ENCODE assay signal across 29 cellular contexts in genomic region chr13:47628666-47629065, GRCh38.
A peak's percentile ranks its signal among the peaks of the same experiment; 100 is the strongest.
DNase-seq lines count a peak whose midpoint lies in the region; ATAC-seq and TF ChIP-seq lines count a peak whose summit lies in the region.
"Had no signal": no experiment of that assay in that cellular context is flagged by ENCODE, and none has a peak within 500 bp of the region (broad histone marks: within the 10 kb centered on the region; RNA-seq: fewer than 3 reads in every experiment).

No MANE protein-coding gene starts in this region.

- no peaks in the 10 kb centered on the region for H3K4me1 Mint-ChIP-seq in MCF 10A (ENCODE audit: insufficient read depth, unreplicated experiment)
- H3K4me1 Mint-ChIP-seq: activated naive CD4-positive, alpha-beta T cell treated with anti-CD3 and anti-CD28 coated beads, Interleukin-2, amount 10 ng/mL, durations not matched to agents 7 days and 5 days; immature natural killer cell; natural killer cell; stimulated activated effector memory CD8-positive, alpha-beta T cell treated with anti-CD3 and anti-CD28 coated beads, Interleukin-12 subunit alpha, Interleukin-12 subunit beta, amount 100 ng/mL, for 72 hours had no signal

- no peaks in the 10 kb centered on the region for H3K9me3 ChIP-seq in breast epithelium
- H3K9me3 ChIP-seq in PC-3 (ENCODE audit: low read length) = no peaks in the 10 kb centered on the region
- H3K9me3 ChIP-seq: BE2C had no signal

- H3K27ac ChIP-seq in breast epithelium (no peak overlapping the region), PC-3 (ENCODE audit: low read length) (peak overlapping the region; percentile 61), substantia nigra (ENCODE audit: low read depth, low read length, poor library complexity, severe bottlenecking) (no peak overlapping the region)
- H3K27ac ChIP-seq: hepatocyte, suprapubic skin had no signal

- peak; percentile 97 for ATAC-seq in PC-3
- no peak for ATAC-seq in GM21528 (IDR thresholded peaks at IDR 0.05; ENCODE audit: low FRiP score, unreplicated experiment)
- ATAC-seq: left ventricle myocardium superior; natural killer cell; stimulated activated effector memory CD8-positive, alpha-beta T cell treated with anti-CD3 and anti-CD28 coated beads, Interleukin-12 subunit alpha, Interleukin-12 subunit beta, amount 100 ng/mL, for 72 hours had no signal

- no peak overlapping the region for H2AFZ ChIP-seq in PC-3 (ENCODE audit: low read length)
- H2AFZ ChIP-seq: hepatocyte had no signal

- H3K79me2 ChIP-seq in PC-3 (ENCODE audit: low read length) = no peaks in the 10 kb centered on the region
- H3K79me2 ChIP-seq: hepatocyte had no signal

- no peaks in the 10 kb centered on the region for H3K4me1 ChIP-seq in breast epithelium
- peaks cover 10% of the 10 kb centered on the region for H3K4me1 ChIP-seq in PC-3 (ENCODE audit: insufficient read depth, low read length)
- H3K4me1 ChIP-seq: BE2C, suprapubic skin had no signal

- H3K36me3 ChIP-seq in breast epithelium (no peaks in the 10 kb centered on the region), PC-3 (ENCODE audit: low read depth, low read length) (no peaks in the 10 kb centered on the region)
- H3K36me3 ChIP-seq: BE2C, suprapubic skin had no signal

- no peak for TF ChIP-seq POLR2A in breast epithelium (IDR thresholded peaks at IDR 0.05)

- H3K9me2 ChIP-seq in PC-3 (replicated peaks; ENCODE audit: low read length) = no peaks in the 10 kb centered on the region

- no peak overlapping the region for H3K4me3 Mint-ChIP-seq in MCF 10A (ENCODE audit: unreplicated experiment)
- H3K4me3 Mint-ChIP-seq: activated naive CD4-positive, alpha-beta T cell treated with anti-CD3 and anti-CD28 coated beads, Interleukin-2, amount 10 ng/mL, durations not matched to agents 7 days and 5 days; activated T-helper 1 cell treated with anti-CD3 and anti-CD28 coated beads, Interleukin-12 subunit alpha, Interleukin-12 subunit beta, Interleukin-2, Interleukin-4 antibody, amounts not matched to agents 30 ng/mL and 10 ng/mL and 1 ng/mL, durations not matched to agents 14 hours and 24 hours and 36 hours; immature natural killer cell; mesothelial cell of epicardium; natural killer cell; stimulated activated effector memory CD8-positive, alpha-beta T cell treated with anti-CD3 and anti-CD28 coated beads, Interleukin-12 subunit alpha, Interleukin-12 subunit beta, amount 100 ng/mL, for 72 hours; T-helper 2 cell treated with Interferon-gamma antibody and Interleukin-4, amounts not matched to agents 5 μg/mL and 100 μg/mL, for 36 hours had no signal

- peak; percentile 20 for DNase-seq in MCF 10A (ENCODE audit: unreplicated experiment)
- no peak for DNase-seq in breast epithelium (ENCODE audit: low spot score in 2 of 2)
- DNase-seq in PC-3 = peak; percentile 68
- peak; percentile 73 for DNase-seq in fibroblast of mammary gland (ENCODE audit: low read depth)
- peak; percentile 22 for DNase-seq in stromal cell of bone marrow (ENCODE audit: low read depth)
- DNase-seq in substantia nigra (lab: John Stamatoyannopoulos, UW) = no peak
- no peak for DNase-seq in NCI-H1930 (lab: John Stamatoyannopoulos, UW)
- DNase-seq: 8988T; activated naive CD4-positive, alpha-beta T cell treated with anti-CD3 and anti-CD28 coated beads, Interleukin-2, amount 10 ng/mL, durations not matched to agents 7 days and 5 days; amygdala; BE2C; central memory CD4-positive, alpha-beta T cell; DMS79 treated with DMSO at 0.1 percent for 48 hours; immature natural killer cell; KG1; left ventricle myocardium superior; natural killer cell; NCI-H1694; NCI-H2171 treated with DMSO at 0.1 percent for 48 hours; NCI-H524 treated with DMSO at 0.1 percent for 48 hours; small intestine; stimulated activated CD4-positive, alpha-beta T cell treated with anti-CD3 and anti-CD28 coated beads, Interleukin-2, amount 100 ng/mL, for 24 hours had no signal

- POLR2A ChIA-PET in MCF 10A (lab: Yijun Ruan, JAX) = interaction anchor here (0.6 kb wide), 1 partner anchor 15 kb away, joined by 3 read pairs; no protein-coding TSS in a partner anchor
- POLR2A ChIA-PET in PC-3 (lab: Charles Lee; ENCODE audit: unreplicated experiment) = no interaction called here

- H3F3A ChIP-seq in PC-3 (ENCODE audit: low read length, unreplicated experiment) = no peaks in the 10 kb centered on the region

- CTCF ChIA-PET in MCF 10A (lab: Yijun Ruan, JAX) = no interaction called here
- CTCF ChIA-PET in PC-3 (lab: Charles Lee) = no interaction called here

- BruUV-seq in MCF 10A (replicated peaks; lab: Mats Ljungman, UMichigan) (no TSS peak), PC-3 (replicated peaks; lab: Mats Ljungman, UMichigan) (no TSS peak)

- no peaks in the 10 kb centered on the region for H3K27me3 ChIP-seq in breast epithelium
- H3K27me3 ChIP-seq in PC-3 (ENCODE audit: low read length) = no peaks in the 10 kb centered on the region
- H3K27me3 ChIP-seq: hepatocyte, suprapubic skin had no signal

- intact Hi-C loops in MCF 10A (cut with micrococcal nuclease) (no loop called here), breast epithelium (cut with DNase I; ENCODE audit: low total_unique reads) (no loop called here), PC-3 (cut with micrococcal nuclease) (no loop called here)

- no peaks in the 10 kb centered on the region for H3K36me3 Mint-ChIP-seq in MCF 10A (ENCODE audit: insufficient read depth, unreplicated experiment)
- H3K36me3 Mint-ChIP-seq: activated naive CD4-positive, alpha-beta T cell treated with anti-CD3 and anti-CD28 coated beads, Interleukin-2, amount 10 ng/mL, durations not matched to agents 7 days and 5 days; immature natural killer cell; mesothelial cell of epicardium; natural killer cell; stimulated activated effector memory CD8-positive, alpha-beta T cell treated with anti-CD3 and anti-CD28 coated beads, Interleukin-12 subunit alpha, Interleukin-12 subunit beta, amount 100 ng/mL, for 72 hours had no signal

- H3K27ac Mint-ChIP-seq in MCF 10A (ENCODE audit: low read depth, unreplicated experiment) = no peak overlapping the region
- H3K27ac Mint-ChIP-seq: activated naive CD4-positive, alpha-beta T cell treated with anti-CD3 and anti-CD28 coated beads, Interleukin-2, amount 10 ng/mL, durations not matched to agents 7 days and 5 days; activated T-helper 1 cell treated with anti-CD3 and anti-CD28 coated beads, Interleukin-12 subunit alpha, Interleukin-12 subunit beta, Interleukin-2, Interleukin-4 antibody, amounts not matched to agents 30 ng/mL and 10 ng/mL and 1 ng/mL, durations not matched to agents 14 hours and 24 hours and 36 hours; immature natural killer cell; mesothelial cell of epicardium; natural killer cell; stimulated activated effector memory CD8-positive, alpha-beta T cell treated with anti-CD3 and anti-CD28 coated beads, Interleukin-12 subunit alpha, Interleukin-12 subunit beta, amount 100 ng/mL, for 72 hours; T-helper 2 cell treated with Interferon-gamma antibody and Interleukin-4, amounts not matched to agents 5 μg/mL and 100 μg/mL, for 36 hours had no signal

- no peak overlapping the region for H3K9ac ChIP-seq in PC-3 (ENCODE audit: low read length)

- TF ChIP-seq CTCF in MCF 10A (IDR thresholded peaks at IDR 0.05; ENCODE audit: unreplicated experiment) (no peak), breast epithelium (IDR thresholded peaks at IDR 0.05) (no peak), PC-3 (conservative IDR thresholded peaks at IDR 0.05; ENCODE audit: low read depth, low read length) (no peak), fibroblast of mammary gland (conservative IDR thresholded peaks at IDR 0.05; ENCODE audit: control insufficient read depth, insufficient read depth, low read depth, low read length) (no peak)

- H4K20me1 ChIP-seq in PC-3 (ENCODE audit: low read length) = no peaks in the 10 kb centered on the region

- peaks cover 7% of the 10 kb centered on the region for H3K9me3 Mint-ChIP-seq in MCF 10A (ENCODE audit: unreplicated experiment)

- 0 out of 2 replicates have a peak overlapping the region, but pooled peaks have one; percentile 9 for H3K4me2 ChIP-seq in PC-3 (ENCODE audit: low read length)
- H3K4me2 ChIP-seq: hepatocyte had no signal

- peaks cover 15% of the 10 kb centered on the region for H3K27me3 Mint-ChIP-seq in MCF 10A (ENCODE audit: insufficient read depth, unreplicated experiment)
- H3K27me3 Mint-ChIP-seq: activated naive CD4-positive, alpha-beta T cell treated with anti-CD3 and anti-CD28 coated beads, Interleukin-2, amount 10 ng/mL, durations not matched to agents 7 days and 5 days had no signal

- H3K4me3 ChIP-seq in breast epithelium = no peak overlapping the region
- H3K4me3 ChIP-seq in PC-3 (ENCODE audit: low read length) = no peak overlapping the region
- no peak overlapping the region for H3K4me3 ChIP-seq in fibroblast of mammary gland (ENCODE audit: control insufficient read depth, low read depth, low read length)
- H3K4me3 ChIP-seq: hepatocyte, suprapubic skin had no signal

Comparison
In these comparisons a context has a peak if more than half of its experiments do, and no peak if none do; other contexts are left out.
1. DNase-seq: peak in MCF 10A (single experiment), PC-3 (single experiment), fibroblast of mammary gland (single experiment) and stromal cell of bone marrow (single experiment); none in breast epithelium (0 of 2), substantia nigra (0 of 49) and NCI-H1930 (0 of 2).